Comparison of ENCODE assay signal across 19 cellular contexts in the genomic region with DNA sequence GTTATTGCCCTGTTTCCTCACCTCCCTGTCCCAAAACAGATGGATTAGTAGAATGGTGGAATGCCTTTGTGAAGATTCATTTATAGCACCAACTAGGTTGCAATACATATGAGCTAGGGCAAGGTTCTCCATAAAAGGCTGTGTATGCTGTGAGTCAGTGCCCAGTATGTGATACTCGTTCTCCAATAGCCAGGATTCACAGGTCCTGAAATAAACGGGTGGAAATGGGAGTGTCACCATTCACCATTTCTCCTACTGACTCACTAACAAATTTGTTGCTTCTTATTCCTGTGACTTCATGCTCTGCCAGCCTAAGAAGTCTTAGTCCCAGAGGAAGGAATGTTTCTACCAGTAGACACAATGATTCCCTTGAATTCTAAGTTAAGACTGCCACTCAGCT.
"Had no signal": no experiment of that assay in that cellular context is flagged by ENCODE, and none has a peak within 500 bp of the region (broad histone marks: within the 10 kb centered on the region; RNA-seq: fewer than 3 reads in every experiment).

No MANE protein-coding gene starts in this region.

- FAIRE-seq: astrocyte, RCC 7860 had no signal

- DNase-seq: activated B cell treated with CpG ODN at 0.5 μM for 24 hours; activated CD4-positive, alpha-beta memory T cell treated with anti-CD3 and anti-CD28 coated beads for 36 hours; activated CD4-positive, alpha-beta T cell treated with anti-CD3 and anti-CD28 coated beads, Interleukin-2, amount 10 ng/mL, durations not matched to agents 7 days and 5 days; activated gamma-delta T cell; activated naive CD4-positive, alpha-beta T cell treated with anti-CD3 and anti-CD28 coated beads for 36 hours; activated T-cell treated with anti-CD3 and anti-CD28 coated beads for 4 hours; activated T-cell treated with anti-CD3 and anti-CD28 coated beads, Interleukin-2, amount 50 U/mL, for 48 hours; amygdala; cerebellar nuclear complex; MM.1S; NCI-H1105 treated with DMSO at 0.1 percent for 48 hours; NCI-H1436 treated with DMSO at 0.1 percent for 48 hours; NCI-H187; NCI-H2081; NCI-H446; NCI-H524; SHP77 treated with DMSO at 0.1 percent for 48 hours had no signal
